In the genomic region with DNA sequence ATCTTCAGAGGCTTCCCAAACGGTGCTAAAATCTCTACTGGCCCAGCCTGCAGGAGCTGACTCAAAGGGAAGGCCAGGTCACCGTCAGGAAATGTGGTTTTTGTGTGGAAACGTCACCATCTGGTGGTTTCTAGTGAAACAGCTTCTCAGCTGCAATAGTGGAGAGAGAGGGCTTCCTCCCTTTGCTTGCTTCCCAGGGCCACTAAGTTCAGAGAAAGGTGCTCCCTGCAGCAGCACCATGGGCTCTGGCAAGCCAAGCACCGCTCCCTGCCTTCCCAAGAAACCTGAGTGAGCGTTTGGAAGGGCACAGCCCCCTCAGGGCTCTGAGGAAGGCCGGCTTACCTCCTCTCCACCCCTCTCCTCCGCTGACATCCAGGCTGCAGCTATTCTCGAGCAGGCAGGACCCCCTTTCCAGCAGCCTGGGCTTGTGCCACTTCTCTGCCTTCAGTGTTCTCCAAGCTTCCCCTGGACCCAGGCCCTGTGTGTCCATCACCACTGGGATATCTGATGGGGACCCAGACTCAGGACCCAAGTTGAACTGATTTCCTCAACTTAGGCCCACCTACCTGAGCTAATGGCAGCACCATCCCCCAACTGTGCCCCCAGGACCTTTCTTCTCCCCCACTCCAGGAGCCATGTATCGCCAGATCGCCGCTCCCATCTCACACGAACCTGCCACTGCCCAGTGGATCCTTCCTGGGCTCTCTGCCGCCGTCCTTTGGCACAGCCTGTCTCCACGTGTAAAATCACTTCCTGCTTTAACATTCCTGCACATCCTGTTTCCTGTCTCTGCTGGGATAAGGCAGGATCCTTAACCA, we compare ENCODE assay signal across 8 cellular contexts. TPM values are rescaled to one million over a fixed set of nuclear protein-coding genes. Genes with fewer than 3 reads are reported as not detected.
DNase-seq lines count a peak whose midpoint lies in the region; ATAC-seq and TF ChIP-seq lines count a peak whose summit lies in the region.

No MANE protein-coding gene starts in this region.

- H3K27me3 ChIP-seq in CD4-positive, alpha-beta T cell (ENCODE audit: control insufficient read depth, insufficient read depth, low read length) = no peaks in the 10 kb centered on the region

- no peaks in the 10 kb centered on the region for H3K9me3 ChIP-seq in CD4-positive, alpha-beta T cell (ENCODE audit: control insufficient read depth, low read length)

- H3K27me3 Mint-ChIP-seq in CD4-positive, alpha-beta T cell = peaks cover 16% of the 10 kb centered on the region
- no peaks in the 10 kb centered on the region for H3K27me3 Mint-ChIP-seq in osteocyte (ENCODE audit: unreplicated experiment)

- peaks cover 12% of the 10 kb centered on the region for H3K4me1 Mint-ChIP-seq in CD4-positive, alpha-beta T cell (ENCODE audit: low read depth)
- no peaks in the 10 kb centered on the region for H3K4me1 Mint-ChIP-seq in osteocyte (ENCODE audit: unreplicated experiment)

- DNase-seq in CD4-positive, alpha-beta T cell = peak in 1 of 10 experiments; percentile 6
- DNase-seq in GM13977 (ENCODE audit: low spot score) (peak; percentile 79), NAMALWA (ENCODE audit: low spot score) (peak; percentile 75), UCSD-AML1 (lab: John Stamatoyannopoulos, UW; ENCODE audit: unreplicated experiment) (peak; percentile 41), fibroblast of the conjunctiva (ENCODE audit: low read depth) (peak; percentile 20), osteocyte (ENCODE audit: extremely low spot score, unreplicated experiment) (peak; percentile 77), globus pallidus (ENCODE audit: low spot score) (no peak)

- no peak overlapping the region for H3K27ac Mint-ChIP-seq in CD4-positive, alpha-beta T cell
- H3K27ac Mint-ChIP-seq in osteocyte (ENCODE audit: unreplicated experiment) = no peak overlapping the region

- in situ Hi-C loops in GM13977 (cut with MboI; ENCODE audit: low pct_unique_long_range_greater_than_20kb, low sequenced_read_pairs, unreplicated experiment) = no loop called here

- CTCF ChIA-PET in CD4-positive, alpha-beta T cell (lab: Charles Lee) = interaction anchor here (1.0 kb wide), 1 partner anchor 701 kb away, joined by 3 read pairs; no protein-coding TSS in a partner anchor

- H3K9me3 Mint-ChIP-seq in CD4-positive, alpha-beta T cell = no peaks in the 10 kb centered on the region
- H3K9me3 Mint-ChIP-seq in osteocyte (ENCODE audit: unreplicated experiment) = no peaks in the 10 kb centered on the region

- no peak for ATAC-seq in CD4-positive, alpha-beta T cell (ENCODE audit: poor library complexity)
- ATAC-seq in HG02678 (IDR thresholded peaks at IDR 0.05; ENCODE audit: unreplicated experiment) = peak; percentile 86

- H3K36me3 Mint-ChIP-seq in CD4-positive, alpha-beta T cell (ENCODE audit: low read depth) = no peaks in the 10 kb centered on the region
- H3K36me3 Mint-ChIP-seq in osteocyte (ENCODE audit: unreplicated experiment) = no peaks in the 10 kb centered on the region

- intact Hi-C loops in CD4-positive, alpha-beta T cell (cut with DNase I, micrococcal nuclease) = no loop called here

- POLR2A ChIA-PET in CD4-positive, alpha-beta T cell (lab: Charles Lee) = no interaction called here

- H3K4me3 Mint-ChIP-seq in CD4-positive, alpha-beta T cell = no peak overlapping the region
- no peak overlapping the region for H3K4me3 Mint-ChIP-seq in osteocyte (ENCODE audit: unreplicated experiment)

- H3K27ac ChIP-seq in CD4-positive, alpha-beta T cell (ENCODE audit: low read depth, low read length) = no peak overlapping the region

- peak; percentile 23 for TF ChIP-seq CTCF in CD4-positive, alpha-beta T cell (IDR thresholded peaks at IDR 0.05)
- peak; percentile 72 for TF ChIP-seq CTCF in GM13977 (IDR thresholded peaks at IDR 0.05; ENCODE audit: extremely low read depth, insufficient read depth, missing control alignments)
- peak; percentile 66 for TF ChIP-seq CTCF in osteocyte (IDR thresholded peaks at IDR 0.05)

RNA-seq across cellular contexts. Expression of a gene that starts 9.8 kb away (rescaled TPM):
- total RNA-seq in CD4-positive, alpha-beta T cell = not detected
- total RNA-seq in osteocyte = not detected in 2 replicates
